In genomic region chr2:68465081-68465916, GRCh38 we compare ENCODE assay signal across 9 cellular contexts. TPM values are rescaled to one million over a fixed set of nuclear protein-coding genes. Genes with fewer than 3 reads are reported as not detected.
A peak's percentile ranks its signal among the peaks of the same experiment; 100 is the strongest.
DNase-seq lines count a peak whose midpoint lies in the region; ATAC-seq and TF ChIP-seq lines count a peak whose summit lies in the region.
"Had no signal": no experiment of that assay in that cellular context is flagged by ENCODE, and none has a peak within 500 bp of the region (broad histone marks: within the 10 kb centered on the region; RNA-seq: fewer than 3 reads in every experiment).

No MANE protein-coding gene starts in this region.

- peak overlapping the region; percentile 96 for H3K4me3 Mint-ChIP-seq in activated CD4-positive, alpha-beta memory T cell treated with anti-CD3 and anti-CD28 coated beads, Interleukin-2, amount 10 ng/mL, durations not matched to agents 7 days and 5 days

- peaks cover 11% of the 10 kb centered on the region for H3K36me3 Mint-ChIP-seq in activated CD4-positive, alpha-beta memory T cell treated with anti-CD3 and anti-CD28 coated beads, Interleukin-2, amount 10 ng/mL, durations not matched to agents 7 days and 5 days (ENCODE audit: low read depth)

- peaks cover 4% of the 10 kb centered on the region for H3K4me1 ChIP-seq in fibroblast of lung (ENCODE audit: control insufficient read depth, extremely low read depth, insufficient read depth, low read length)

- H3K9me3 Mint-ChIP-seq in activated CD4-positive, alpha-beta memory T cell treated with anti-CD3 and anti-CD28 coated beads, Interleukin-2, amount 10 ng/mL, durations not matched to agents 7 days and 5 days: no peaks in the 10 kb centered on the region

- peak overlapping the region; percentile 95 for H3K27ac Mint-ChIP-seq in activated CD4-positive, alpha-beta memory T cell treated with anti-CD3 and anti-CD28 coated beads, Interleukin-2, amount 10 ng/mL, durations not matched to agents 7 days and 5 days

- H3K27ac ChIP-seq in fibroblast of lung (ENCODE audit: insufficient read depth, low read length): no peak overlapping the region

- H2AFZ ChIP-seq in fibroblast of lung (ENCODE audit: low read length): no peak overlapping the region

- POLR2A ChIA-PET in activated CD4-positive, alpha-beta memory T cell treated with anti-CD3 and anti-CD28 coated beads, Interleukin-2, amount 10 ng/mL, durations not matched to agents 7 days and 5 days (lab: Charles Lee): interaction anchor here (0.8 to 4.5 kb wide), 20 partner anchors 8 to 456 kb away, joined by 3 to 35 read pairs (median 7); partner anchors contain the start of genes ARHGAP25, PNO1 and PPP3R1

- no peaks in the 10 kb centered on the region for H4K20me1 ChIP-seq in fibroblast of lung (ENCODE audit: control insufficient read depth, extremely low read depth, insufficient read depth, low read length)

- TF ChIP-seq CTCF in fibroblast of lung (conservative IDR thresholded peaks at IDR 0.05 in 1 of 2, IDR thresholded peaks at IDR 0.05 in 1 of 2; ENCODE audit: low read depth in 1 of 2, low read length in 2 of 2): no peak

- no peaks in the 10 kb centered on the region for H3K79me2 ChIP-seq in fibroblast of lung (ENCODE audit: control insufficient read depth, insufficient read depth, low read length)

- H3K9ac ChIP-seq in fibroblast of lung (ENCODE audit: insufficient read depth, low read length): no peak overlapping the region

- no peak overlapping the region for H3K4me2 ChIP-seq in fibroblast of lung (ENCODE audit: extremely low read depth, insufficient read depth, low read length)

- H3K4me3 ChIP-seq in fibroblast of lung (replicated peaks in 1 of 4; ENCODE audit: control extremely low read depth in 1 of 4, insufficient read depth in 1 of 4, low read depth in 3 of 4, low read length in 4 of 4): no peak overlapping the region

- H3K36me3 ChIP-seq in fibroblast of lung (ENCODE audit: control insufficient read depth, insufficient read depth, low read length): no peaks in the 10 kb centered on the region

- H3K9me3 ChIP-seq in fibroblast of lung (ENCODE audit: control insufficient read depth, insufficient read depth, low read depth, low read length): no peaks in the 10 kb centered on the region

- no peaks in the 10 kb centered on the region for H3K27me3 Mint-ChIP-seq in activated CD4-positive, alpha-beta memory T cell treated with anti-CD3 and anti-CD28 coated beads, Interleukin-2, amount 10 ng/mL, durations not matched to agents 7 days and 5 days

- DNase-seq in activated T-cell treated with anti-CD3 and anti-CD28 coated beads for 48 hours (ENCODE audit: low read depth): peak; percentile 30
- no peak for DNase-seq in activated T-cell treated with anti-CD3 and anti-CD28 coated beads, Interleukin-2, amount 50 U/mL, for 1 hour
- peak; percentile 71 for DNase-seq in activated CD4-positive, alpha-beta memory T cell treated with anti-CD3 and anti-CD28 coated beads, Interleukin-2, amount 10 ng/mL, durations not matched to agents 7 days and 5 days
- peak; percentile 16 to 22 for DNase-seq in fibroblast of lung (ENCODE audit: low read depth in 2 of 2)
- DNase-seq in stimulated activated naive CD8-positive, alpha-beta T cell treated with anti-CD3 and anti-CD28 coated beads, Interleukin-15, Interleukin-2, amounts not matched to agents 100 U/mL and 50 U/mL, for 24 hours: peak; percentile 31
- no peak for DNase-seq in NCI-H1105 treated with DMSO at 0.1 percent for 48 hours (lab: John Stamatoyannopoulos, UW)
- DNase-seq in DMS114 treated with DMSO at 0.1 percent for 48 hours (lab: John Stamatoyannopoulos, UW; ENCODE audit: unreplicated experiment): no peak
- DNase-seq: amniotic stem cell had no signal

- CTCF ChIA-PET in activated CD4-positive, alpha-beta memory T cell treated with anti-CD3 and anti-CD28 coated beads, Interleukin-2, amount 10 ng/mL, durations not matched to agents 7 days and 5 days (lab: Charles Lee): interaction anchor here (0.6 to 5.3 kb wide), 25 partner anchors 9 to 478 kb away, joined by 3 to 75 read pairs (median 4); partner anchors contain the start of gene ARHGAP25

- H3K4me1 Mint-ChIP-seq in activated CD4-positive, alpha-beta memory T cell treated with anti-CD3 and anti-CD28 coated beads, Interleukin-2, amount 10 ng/mL, durations not matched to agents 7 days and 5 days: peaks cover 47% of the 10 kb centered on the region

- ATAC-seq in stimulated activated naive CD8-positive, alpha-beta T cell treated with anti-CD3 and anti-CD28 coated beads, Interleukin-15, Interleukin-2, amounts not matched to agents 100 U/mL and 50 U/mL, for 24 hours: peak; percentile 25
- ATAC-seq in GM18861 (IDR thresholded peaks at IDR 0.05; ENCODE audit: unreplicated experiment): no peak

- H3K27me3 ChIP-seq in fibroblast of lung (ENCODE audit: control insufficient read depth, insufficient read depth, low read length): no peaks in the 10 kb centered on the region

RNA-seq across cellular contexts. Expression of gene FBXO48, which starts 1.8 kb away (rescaled TPM):
- total RNA-seq in activated CD4-positive, alpha-beta memory T cell treated with anti-CD3 and anti-CD28 coated beads, Interleukin-2, amount 10 ng/mL, durations not matched to agents 7 days and 5 days: 1 to 10 TPM; 5.0 to 5.4 TPM
- total RNA-seq in fibroblast of lung: 0.26 and 0.33 TPM in 2 replicates
- 0.65 and 0.77 TPM in 2 replicates for polyA plus RNA-seq in fibroblast of lung
- polyA plus RNA-seq in fibroblast of lung (2012): 0.35 and 0.40 TPM in 2 replicates
- polyA minus RNA-seq in fibroblast of lung (ENCODE audit: low replicate concordance): 0.04 and 0.12 TPM in 2 replicates

RNA-seq across cellular contexts. Expression of gene APLF, which starts 2.1 kb away (rescaled TPM):
- total RNA-seq in activated CD4-positive, alpha-beta memory T cell treated with anti-CD3 and anti-CD28 coated beads, Interleukin-2, amount 10 ng/mL, durations not matched to agents 7 days and 5 days: 1 to 10 TPM; 2.8 to 3.6 TPM
- 9.4 and 10.8 TPM in 2 replicates for total RNA-seq in fibroblast of lung
- 1.4 and 1.6 TPM in 2 replicates for polyA plus RNA-seq in fibroblast of lung
- polyA plus RNA-seq in fibroblast of lung (2012): 0.93 and 1.0 TPM in 2 replicates
- 0.37 and 0.90 TPM in 2 replicates for polyA minus RNA-seq in fibroblast of lung (ENCODE audit: low replicate concordance)

Comparison
In these comparisons a context has a peak if more than half of its experiments do, and no peak if none do; other contexts are left out.
1. DNase-seq: peak in activated T-cell treated with anti-CD3 and anti-CD28 coated beads for 48 hours (single experiment), activated CD4-positive, alpha-beta memory T cell treated with anti-CD3 and anti-CD28 coated beads, Interleukin-2, amount 10 ng/mL, durations not matched to agents 7 days and 5 days (single experiment), fibroblast of lung (2 of 2) and stimulated activated naive CD8-positive, alpha-beta T cell treated with anti-CD3 and anti-CD28 coated beads, Interleukin-15, Interleukin-2, amounts not matched to agents 100 U/mL and 50 U/mL, for 24 hours (single experiment); none in activated T-cell treated with anti-CD3 and anti-CD28 coated beads, Interleukin-2, amount 50 U/mL, for 1 hour (single experiment), NCI-H1105 treated with DMSO at 0.1 percent for 48 hours (single experiment) and DMS114 treated with DMSO at 0.1 percent for 48 hours (single experiment).